ENCODE assay signal across 1 cellular context in genomic region chr3:112990672-112991602, GRCh38.
A peak's percentile ranks its signal among the peaks of the same experiment; 100 is the strongest.
TF ChIP-seq lines count a peak whose summit lies in the region.

Gene GTPBP8 (plus strand): TSS chr3:112990984. CDS start chr3:112991000, 16 bp downstream.

TF ChIP-seq in HepG2, 621 proteins besides CTCF, POLR2A, EP300 and RAD21 (continued from another document and continues in another):
- TF ChIP-seq LBX2 (CRISPR knock-in tag; IDR thresholded peaks at IDR 0.05; ENCODE audit: borderline replicate concordance) (no peak; the same call in 1 of the 2 replicates), XBP1 (CRISPR knock-in tag; IDR thresholded peaks at IDR 0.05) (peak; percentile 48; the same call in 1 of the 2 replicates), CEBPB (IDR thresholded peaks at IDR 0.05; ENCODE audit: borderline replicate concordance, low read depth, low read length) (no peak), ZNF343 (CRISPR knock-in tag; IDR thresholded peaks at IDR 0.05) (peak; percentile 93), NFAT5 (CRISPR knock-in tag; IDR thresholded peaks at IDR 0.05) (peak; percentile 88), SSRP1 (CRISPR knock-in tag; IDR thresholded peaks at IDR 0.05) (no peak), SP5 (CRISPR knock-in tag; IDR thresholded peaks at IDR 0.05; ENCODE audit: borderline replicate concordance, low read depth) (peak; percentile 53), GZF1 (CRISPR knock-in tag; IDR thresholded peaks at IDR 0.05) (0 out of 2 replicates have a peak, but pooled peaks have one; percentile 18), RCOR2 (CRISPR knock-in tag; IDR thresholded peaks at IDR 0.05) (peak; percentile 40; the same call in 1 of the 2 replicates), ZNF713 (CRISPR knock-in tag; IDR thresholded peaks at IDR 0.05) (no peak), HDAC2 (CRISPR knock-in tag; IDR thresholded peaks at IDR 0.05) (peak; percentile 45; the same call in 1 of the 2 replicates), TFAP4 (IDR thresholded peaks at IDR 0.05; ENCODE audit: borderline replicate concordance, low read depth) (0 out of 2 replicates have a peak, but pooled peaks have one; percentile 19), ZNF788 (CRISPR knock-in tag; IDR thresholded peaks at IDR 0.05; ENCODE audit: borderline replicate concordance) (peak; percentile 76; the same call in 1 of the 2 replicates), ZNF792 (CRISPR knock-in tag; IDR thresholded peaks at IDR 0.05) (peak; percentile 87; the same call in 1 of the 2 replicates), ZNF256 (CRISPR knock-in tag; conservative IDR thresholded peaks at IDR 0.05) (no peak), BORCS8-MEF2B (CRISPR knock-in tag; IDR thresholded peaks at IDR 0.05) (peak; percentile 85), SALL1 (CRISPR knock-in tag; IDR thresholded peaks at IDR 0.05) (peak; percentile 90), NFYB (CRISPR knock-in tag; IDR thresholded peaks at IDR 0.05) (no peak), ZNF124 (CRISPR knock-in tag; IDR thresholded peaks at IDR 0.05) (peak; percentile 91; the same call in 1 of the 2 replicates), ZSCAN20 (CRISPR knock-in tag; IDR thresholded peaks at IDR 0.05; ENCODE audit: borderline replicate concordance) (0 out of 2 replicates have a peak, but pooled peaks have one; percentile 57), ZNF207 (IDR thresholded peaks at IDR 0.05; ENCODE audit: borderline replicate concordance) (no peak), SNRNP70 (IDR thresholded peaks at IDR 0.05; ENCODE audit: low read depth, low read length) (no peak), ZNF430 (CRISPR knock-in tag; IDR thresholded peaks at IDR 0.05) (peak; percentile 49; the same call in 1 of the 2 replicates), ZNF616 (CRISPR knock-in tag; IDR thresholded peaks at IDR 0.05; ENCODE audit: low read depth) (peak; percentile 70), KLF16 (CRISPR knock-in tag; IDR thresholded peaks at IDR 0.05) (peak in 1 of 2 experiments; percentile 55; a peak in 1 of 4 replicates), CREM (IDR thresholded peaks at IDR 0.05) (peak; percentile 88), CREM (CRISPR knock-in tag; IDR thresholded peaks at IDR 0.05) (no peak), GATAD1 (CRISPR knock-in tag; IDR thresholded peaks at IDR 0.05) (peak; percentile 90), HMG20B (CRISPR knock-in tag; conservative IDR thresholded peaks at IDR 0.05) (0 out of 2 replicates have a peak, but pooled peaks have one; percentile 28), MTERF4 (CRISPR knock-in tag; IDR thresholded peaks at IDR 0.05) (peak; percentile 34; the same call in 1 of the 2 replicates), YY1 (IDR thresholded peaks at IDR 0.05; ENCODE audit: insufficient read depth, insufficient replicate concordance, low read depth, low read length) (peak; percentile 94), POLR2AphosphoS2 (IDR thresholded peaks at IDR 0.05; ENCODE audit: low read depth, low read length) (no peak), GATA4 (IDR thresholded peaks at IDR 0.05; ENCODE audit: borderline replicate concordance, low read depth) (peak; percentile 69; the same call in 1 of the 2 replicates), DMAP1 (CRISPR knock-in tag; IDR thresholded peaks at IDR 0.05) (peak; percentile 82; the same call in 1 of the 2 replicates), SOX5 (CRISPR knock-in tag; IDR thresholded peaks at IDR 0.05; ENCODE audit: borderline replicate concordance) (peak; percentile 44; the same call in 1 of the 2 replicates), FOSL1 (CRISPR knock-in tag; IDR thresholded peaks at IDR 0.05; ENCODE audit: borderline replicate concordance) (no peak), ZNF414 (CRISPR knock-in tag; IDR thresholded peaks at IDR 0.05) (peak; percentile 83), IRX3 (CRISPR knock-in tag; IDR thresholded peaks at IDR 0.05; ENCODE audit: borderline replicate concordance, low read depth) (0 out of 2 replicates have a peak, but pooled peaks have one; percentile 53), GFI1 (CRISPR knock-in tag; IDR thresholded peaks at IDR 0.05; ENCODE audit: borderline replicate concordance) (peak; percentile 38; the same call in 1 of the 2 replicates), NRL (CRISPR knock-in tag; IDR thresholded peaks at IDR 0.05; ENCODE audit: borderline replicate concordance) (peak; percentile 98), MEIS1 (CRISPR knock-in tag; IDR thresholded peaks at IDR 0.05; ENCODE audit: borderline replicate concordance) (no peak), ZNF136 (CRISPR knock-in tag; IDR thresholded peaks at IDR 0.05; ENCODE audit: low read depth) (0 out of 2 replicates have a peak, but pooled peaks have one; percentile 81), MIXL1 (CRISPR knock-in tag; IDR thresholded peaks at IDR 0.05) (0 out of 2 replicates have a peak, but pooled peaks have one; percentile 25), ZSCAN5A (CRISPR knock-in tag; IDR thresholded peaks at IDR 0.05; ENCODE audit: borderline replicate concordance) (peak; percentile 87; the same call in 1 of the 2 replicates), ZSCAN22 (CRISPR knock-in tag; IDR thresholded peaks at IDR 0.05) (no peak), ZNF879 (CRISPR knock-in tag; IDR thresholded peaks at IDR 0.05) (peak; percentile 74), ZSCAN31 (CRISPR knock-in tag; IDR thresholded peaks at IDR 0.05; ENCODE audit: low read depth) (peak; percentile 75; the same call in 1 of the 2 replicates), IRF2 (CRISPR knock-in tag; IDR thresholded peaks at IDR 0.05) (peak; percentile 40; the same call in 1 of the 2 replicates), ZNF704 (CRISPR knock-in tag; IDR thresholded peaks at IDR 0.05; ENCODE audit: borderline replicate concordance) (peak; percentile 91; the same call in 1 of the 2 replicates), SP1 (IDR thresholded peaks at IDR 0.05) (no peak), SP1 (CRISPR knock-in tag; IDR thresholded peaks at IDR 0.05) (peak; percentile 57; the same call in 1 of the 2 replicates), ZNF564 (CRISPR knock-in tag; IDR thresholded peaks at IDR 0.05) (peak; percentile 56; the same call in 1 of the 2 replicates), ATF5 (CRISPR knock-in tag; IDR thresholded peaks at IDR 0.05; ENCODE audit: low read depth) (0 out of 2 replicates have a peak, but pooled peaks have one; percentile 63), ZNF547 (CRISPR knock-in tag; IDR thresholded peaks at IDR 0.05) (peak; percentile 82; the same call in 1 of the 2 replicates), ZNF441 (CRISPR knock-in tag; IDR thresholded peaks at IDR 0.05; ENCODE audit: borderline replicate concordance) (0 out of 2 replicates have a peak, but pooled peaks have one; percentile 64), HES4 (CRISPR knock-in tag; IDR thresholded peaks at IDR 0.05; ENCODE audit: borderline replicate concordance) (peak; percentile 87), ZNF670 (CRISPR knock-in tag; IDR thresholded peaks at IDR 0.05; ENCODE audit: borderline replicate concordance) (0 out of 2 replicates have a peak, but pooled peaks have one; percentile 42), TOPORS (CRISPR knock-in tag; IDR thresholded peaks at IDR 0.05) (peak; percentile 56), HCFC1 (IDR thresholded peaks at IDR 0.05; ENCODE audit: low read depth, low read length) (peak; percentile 57; the same call in 1 of the 2 replicates), ZNF556 (CRISPR knock-in tag; IDR thresholded peaks at IDR 0.05; ENCODE audit: borderline replicate concordance) (no peak; the same call in 1 of the 2 replicates), MXD1 (CRISPR knock-in tag; IDR thresholded peaks at IDR 0.05) (0 out of 2 replicates have a peak, but pooled peaks have one; percentile 51), RXRA (CRISPR knock-in tag; IDR thresholded peaks at IDR 0.05) (peak; percentile 85), ZNF121 (CRISPR knock-in tag; IDR thresholded peaks at IDR 0.05) (no peak), AHR (CRISPR knock-in tag; IDR thresholded peaks at IDR 0.05) (peak; percentile 74; the same call in 1 of the 2 replicates)
